In the genomic region with DNA sequence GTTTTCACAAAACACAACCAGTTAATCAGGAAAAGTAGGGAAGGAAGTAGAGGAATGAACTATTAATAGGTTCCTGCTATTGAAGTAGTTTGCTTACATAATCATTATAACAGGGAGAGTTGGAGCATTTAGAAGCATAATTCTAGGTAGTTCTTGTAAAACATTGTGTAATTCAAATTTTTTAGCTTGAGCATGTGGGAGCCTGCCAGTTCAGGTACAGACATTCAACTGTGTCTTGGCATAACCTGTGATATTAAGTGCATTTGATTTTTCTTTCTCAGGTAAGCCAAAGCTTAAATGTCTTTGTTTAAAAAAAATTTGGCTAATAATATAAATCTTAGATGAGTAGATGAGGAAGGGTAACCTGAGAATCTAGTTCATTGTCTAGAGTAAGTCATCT, we compare ENCODE assay signal across 14 cellular contexts. TPM values are rescaled to one million over a fixed set of nuclear protein-coding genes. Genes with fewer than 3 reads are reported as not detected.
A peak's percentile ranks its signal among the peaks of the same experiment; 100 is the strongest.
DNase-seq lines count a peak whose midpoint lies in the region; ATAC-seq, FAIRE-seq and TF ChIP-seq lines count a peak whose summit lies in the region.
"Had no signal": no experiment of that assay in that cellular context is flagged by ENCODE, and none has a peak within 500 bp of the region (broad histone marks: within the 10 kb centered on the region; RNA-seq: fewer than 3 reads in every experiment).

No MANE protein-coding gene starts in this region.

- H3K4me3 Mint-ChIP-seq in CD8-positive, alpha-beta memory T cell: peak overlapping the region in 5 of 7 donors; percentile 8 to 100 (median 46)
- H3K4me3 Mint-ChIP-seq in natural killer cell treated with Interleukin-12 subunit alpha and Interleukin-12 subunit beta and Interleukin-15 and Interleukin-18, amount 100 ng/mL, for 72 hours: peak overlapping the region; percentile 98
- H3K4me3 Mint-ChIP-seq in T-helper 17 cell: no peak overlapping the region

- intact Hi-C loops in GM12878 (cut with micrococcal nuclease; ENCODE audit: unreplicated experiment): no loop called here
- intact Hi-C loops in ascending aorta (cut with DNase I): no loop called here

- no peak for TF ChIP-seq RAD21 in GM12878 (IDR thresholded peaks at IDR 0.05; ENCODE audit: insufficient read depth, low read depth, low read length)

- no peak for TF ChIP-seq POLR2A in GM12878 (IDR thresholded peaks at IDR 0.05; ENCODE audit: low read depth, low read length)

- TF ChIP-seq EP300 in GM12878 (IDR thresholded peaks at IDR 0.05; ENCODE audit: borderline replicate concordance in 1 of 2, control insufficient read depth in 1 of 2, low read depth in 2 of 2, low read length in 2 of 2): no peak

- TF ChIP-seq CTCF in GM12878 (IDR thresholded peaks at IDR 0.05 in 2 of 3, conservative IDR thresholded peaks at IDR 0.05 in 1 of 3; ENCODE audit: control insufficient read depth in 2 of 3, extremely low read depth in 1 of 3, insufficient read depth in 1 of 3, low read depth in 3 of 3, low read length in 3 of 3): no peak
- no peak for TF ChIP-seq CTCF in ascending aorta (IDR thresholded peaks at IDR 0.05)

- H3K9me3 ChIP-seq in CD8-positive, alpha-beta memory T cell (ENCODE audit: low read length): no peaks in the 10 kb centered on the region
- H3K9me3 ChIP-seq in HUES6 (ENCODE audit: control insufficient read depth, insufficient read depth, low read depth, low read length) (no peaks in the 10 kb centered on the region), GM12878 (replicated peaks; ENCODE audit: control insufficient read depth, insufficient read depth, low read length) (no peaks in the 10 kb centered on the region), T-helper 17 cell (ENCODE audit: control insufficient read depth, low read length, poor library complexity, severe bottlenecking) (no peaks in the 10 kb centered on the region), ascending aorta (no peaks in the 10 kb centered on the region)
- H3K9me3 ChIP-seq: Caco-2, SJCRH30 had no signal

- POLR2A ChIA-PET in CD8-positive, alpha-beta memory T cell (lab: Charles Lee): no interaction called here
- POLR2A ChIA-PET in GM12878 (lab: Charles Lee): interaction anchor here (1.4 kb wide), 1 partner anchor 96 kb away, joined by 4 read pairs; no protein-coding TSS in a partner anchor

- no peaks in the 10 kb centered on the region for H3K27me3 ChIP-seq in CD8-positive, alpha-beta memory T cell (ENCODE audit: insufficient read depth, low read length, poor library complexity, severe bottlenecking)
- no peaks in the 10 kb centered on the region for H3K27me3 ChIP-seq in HUES6 (ENCODE audit: control insufficient read depth, insufficient read depth, low read length)
- no peaks in the 10 kb centered on the region for H3K27me3 ChIP-seq in GM12878 (replicated peaks in 1 of 2; ENCODE audit: control insufficient read depth in 2 of 2, insufficient read depth in 2 of 2, low read length in 1 of 2)
- H3K27me3 ChIP-seq in ascending aorta: no peaks in the 10 kb centered on the region
- H3K27me3 ChIP-seq: SJCRH30 had no signal

- H2AFZ ChIP-seq in GM12878 (ENCODE audit: control insufficient read depth, low read depth, low read length): no peak overlapping the region
- H2AFZ ChIP-seq: parathyroid adenoma had no signal

- no peak for DNase-seq in CD8-positive, alpha-beta memory T cell
- DNase-seq in GM12878 (ENCODE audit: low read depth, low spot score) (no peak), T-helper 17 cell (no peak), ascending aorta (ENCODE audit: low spot score in 2 of 2) (no peak), RKO (ENCODE audit: low spot score) (no peak)
- no peak for DNase-seq in natural killer cell treated with Interleukin-12 subunit alpha and Interleukin-12 subunit beta and Interleukin-15 and Interleukin-18, amount 100 ng/mL, for 72 hours (ENCODE audit: low spot score)
- DNase-seq: Caco-2; head of caudate nucleus; NCI-H524 treated with DMSO at 0.1 percent for 48 hours; SJCRH30; stimulated activated CD4-positive, alpha-beta T cell treated with anti-CD3 and anti-CD28 coated beads, Interleukin-4, amount 100 ng/mL, for 4 hours had no signal

- peaks cover 56% of the 10 kb centered on the region for H3K36me3 ChIP-seq in CD8-positive, alpha-beta memory T cell (ENCODE audit: insufficient read depth, low read length)
- H3K36me3 ChIP-seq in HUES6 (ENCODE audit: control insufficient read depth, insufficient read depth, low read length): peaks cover 78% of the 10 kb centered on the region
- H3K36me3 ChIP-seq in GM12878 (ENCODE audit: control insufficient read depth in 2 of 2, insufficient read depth in 2 of 2, low read length in 1 of 2): peaks cover 9 to 36% of the 10 kb centered on the region in 2 experiments
- H3K36me3 ChIP-seq in ascending aorta: peaks cover 46 to 61% of the 10 kb centered on the region in 2 donors

- H3K27ac ChIP-seq in CD8-positive, alpha-beta memory T cell (ENCODE audit: low read depth, low read length): no peak overlapping the region
- 0 out of 2 replicates have a peak overlapping the region, but pooled peaks have one; percentile 21 for H3K27ac ChIP-seq in HUES6 (ENCODE audit: low read depth, low read length)
- no peak overlapping the region for H3K27ac ChIP-seq in GM12878 (ENCODE audit: control insufficient read depth, insufficient read depth)
- H3K27ac ChIP-seq in ascending aorta: no peak overlapping the region
- H3K27ac ChIP-seq: parathyroid adenoma, SJCRH30 had no signal

- H3K4me1 Mint-ChIP-seq in CD8-positive, alpha-beta memory T cell: peaks cover 62 to 78% (median 72%) of the 10 kb centered on the region in 3 donors
- peaks cover 36 to 56% of the 10 kb centered on the region in 2 donors for H3K4me1 Mint-ChIP-seq in natural killer cell treated with Interleukin-12 subunit alpha and Interleukin-12 subunit beta and Interleukin-15 and Interleukin-18, amount 100 ng/mL, for 72 hours (ENCODE audit: low read depth in 2 of 2)
- peaks cover 51% of the 10 kb centered on the region for H3K4me1 Mint-ChIP-seq in T-helper 17 cell

- in situ Hi-C loops in GM12878 (cut with MboI): no loop called here

- H3K4me2 ChIP-seq in GM12878 (ENCODE audit: control insufficient read depth, insufficient read depth): peak overlapping the region; percentile 65

- H3K4me1 ChIP-seq in CD8-positive, alpha-beta memory T cell (ENCODE audit: insufficient read depth, low read length): peaks cover 55% of the 10 kb centered on the region
- peaks cover 20% of the 10 kb centered on the region for H3K4me1 ChIP-seq in HUES6 (ENCODE audit: control insufficient read depth, insufficient read depth, low read length)
- H3K4me1 ChIP-seq in GM12878 (ENCODE audit: control insufficient read depth, insufficient read depth, low read length): peaks cover 7% of the 10 kb centered on the region; the same call in 1 of the 2 replicates
- peaks cover 5 to 34% of the 10 kb centered on the region in 2 donors for H3K4me1 ChIP-seq in ascending aorta

- no peaks in the 10 kb centered on the region for H3K9me3 Mint-ChIP-seq in CD8-positive, alpha-beta memory T cell
- no peaks in the 10 kb centered on the region for H3K9me3 Mint-ChIP-seq in natural killer cell treated with Interleukin-12 subunit alpha and Interleukin-12 subunit beta and Interleukin-15 and Interleukin-18, amount 100 ng/mL, for 72 hours

- SMC1A ChIA-PET in GM12878 (lab: Charles Lee; ENCODE audit: uncharacterized antibody, unreplicated experiment): no interaction called here

- H3K4me3 ChIP-seq in CD8-positive, alpha-beta memory T cell (ENCODE audit: low read length): no peak overlapping the region
- H3K4me3 ChIP-seq in HUES6 (ENCODE audit: low read depth, low read length) (0 out of 2 replicates have a peak overlapping the region, but pooled peaks have one; percentile 15), GM12878 (peak overlapping the region; percentile 24), ascending aorta (no peak overlapping the region)
- H3K4me3 ChIP-seq: SJCRH30 had no signal

- H3K9ac ChIP-seq in HUES6 (ENCODE audit: low read length) (no peak overlapping the region), GM12878 (ENCODE audit: control insufficient read depth, insufficient read depth, low read length) (no peak overlapping the region; the same call in 1 of the 2 replicates)
- H3K9ac ChIP-seq: parathyroid adenoma had no signal

- peaks cover 5% of the 10 kb centered on the region; the same call in 1 of the 2 replicates for H4K20me1 ChIP-seq in GM12878 (ENCODE audit: control insufficient read depth, insufficient read depth)

- H3K27me3 Mint-ChIP-seq in CD8-positive, alpha-beta memory T cell: peaks cover 0 to 3% of the 10 kb centered on the region in 2 donors
- no peaks in the 10 kb centered on the region for H3K27me3 Mint-ChIP-seq in natural killer cell treated with Interleukin-12 subunit alpha and Interleukin-12 subunit beta and Interleukin-15 and Interleukin-18, amount 100 ng/mL, for 72 hours
- no peaks in the 10 kb centered on the region for H3K27me3 Mint-ChIP-seq in T-helper 17 cell

- CTCF ChIA-PET in CD8-positive, alpha-beta memory T cell (lab: Charles Lee): no interaction called here
- CTCF ChIA-PET in GM12878 (lab: Yijun Ruan, JAX): no interaction called here

- peaks cover 79% of the 10 kb centered on the region for H3K79me2 ChIP-seq in GM12878 (ENCODE audit: control insufficient read depth, insufficient read depth, low read length)

- no TSS peak for BruUV-seq in GM12878 (replicated peaks; lab: Mats Ljungman, UMichigan)

- RAD21 ChIA-PET in GM12878 (lab: Charles Lee; ENCODE audit: unreplicated experiment): no interaction called here

- no peak for ATAC-seq in GM12878
- no peak for ATAC-seq in natural killer cell treated with Interleukin-12 subunit alpha and Interleukin-12 subunit beta and Interleukin-15 and Interleukin-18, amount 100 ng/mL, for 72 hours
- ATAC-seq in T-helper 17 cell: no peak
- ATAC-seq in HG02588 (IDR thresholded peaks at IDR 0.05; ENCODE audit: unreplicated experiment): no peak

- no peak for FAIRE-seq in GM12878 (lab: Jason Lieb, UNC)

- H3K36me3 Mint-ChIP-seq in CD8-positive, alpha-beta memory T cell: peaks cover 0 to 74% (median 19%) of the 10 kb centered on the region in 3 donors
- H3K36me3 Mint-ChIP-seq in natural killer cell treated with Interleukin-12 subunit alpha and Interleukin-12 subunit beta and Interleukin-15 and Interleukin-18, amount 100 ng/mL, for 72 hours: peaks cover 48% of the 10 kb centered on the region
- H3K36me3 Mint-ChIP-seq in T-helper 17 cell (ENCODE audit: low read depth): peaks cover 8% of the 10 kb centered on the region

- peak overlapping the region in 5 of 8 donors; percentile 39 to 66 (median 50) for H3K27ac Mint-ChIP-seq in CD8-positive, alpha-beta memory T cell
- peak overlapping the region; percentile 83 to 99 for H3K27ac Mint-ChIP-seq in natural killer cell treated with Interleukin-12 subunit alpha and Interleukin-12 subunit beta and Interleukin-15 and Interleukin-18, amount 100 ng/mL, for 72 hours
- H3K27ac Mint-ChIP-seq in T-helper 17 cell: no peak overlapping the region

RNA-seq across cellular contexts. Expression of gene YTHDF2, which starts 3.4 kb away (rescaled TPM):
- total RNA-seq in CD8-positive, alpha-beta memory T cell: 100 to 1,000 TPM in 1 of 2 experiments, 10 to 100 TPM in 1; 98.3 to 105 TPM
- polyA plus RNA-seq in CD8-positive, alpha-beta memory T cell: 135 TPM
- 57.0 and 59.0 TPM in 2 replicates for total RNA-seq in GM12878 (2013; cell fraction: nucleolus; rRNA removed)
- total RNA-seq in GM12878 (2014; rRNA removed): 56.9 and 57.8 TPM in 2 replicates
- total RNA-seq in GM12878 (2014; rRNA removed; fragmentation: Illumina TruSeq; extraction: Trizol): 61.8 and 64.1 TPM in 2 replicates
- total RNA-seq in GM12878 (2021): 83.6 and 84.2 TPM in 2 replicates
- polyA plus RNA-seq in GM12878 (2011; ENCODE audit: low read depth): 47.4 TPM
- polyA plus RNA-seq in GM12878 (2011; rRNA removed): 59.2 and 69.8 TPM in 2 replicates
- 44.2 and 49.9 TPM in 2 replicates for polyA plus RNA-seq in GM12878 (2011; cell fraction: cytosol; rRNA removed)
- 43.3 and 45.8 TPM in 2 replicates for polyA plus RNA-seq in GM12878 (2011; cell fraction: nucleus; rRNA removed)
- 49.3 and 52.2 TPM in 2 replicates for polyA plus RNA-seq in GM12878 (2012)
- 72.2 and 73.0 TPM in 2 replicates for polyA plus RNA-seq in GM12878 (2014; fragmentation: Illumina TruSeq; extraction: Trizol)
- 10 to 100 TPM; 42.4 to 44.0 TPM for polyA plus RNA-seq in GM12878 (2014; fragmentation: Nextera tagmentation; extraction: Ambion mirVana)
- polyA plus RNA-seq in GM12878 (2014; rRNA removed): 53.4 and 54.1 TPM in 2 replicates
- polyA plus RNA-seq in GM12878 (2016; fragmentation: Nextera tagmentation; extraction: Ambion mirVana): 100 to 1,000 TPM; 113 to 121 TPM
- polyA minus RNA-seq in GM12878 (2011; rRNA and poly(A)+ RNA removed): 82.5 and 97.4 TPM in 2 replicates
- polyA minus RNA-seq in GM12878 (2011; cell fraction: cytosol; rRNA and poly(A)+ RNA removed): 29.4 and 39.2 TPM in 2 replicates
- 25.4 and 45.1 TPM in 2 replicates for polyA minus RNA-seq in GM12878 (2011; cell fraction: nucleus; rRNA and poly(A)+ RNA removed)
- total RNA-seq in natural killer cell treated with Interleukin-12 subunit alpha and Interleukin-12 subunit beta and Interleukin-15 and Interleukin-18, amount 100 ng/mL, for 72 hours: 10 to 100 TPM; 78.7 to 84.7 TPM
- 10 to 100 TPM; 70.9 to 79.7 TPM for total RNA-seq in T-helper 17 cell
- total RNA-seq in ascending aorta: 50.6 TPM

Comparison
In these comparisons a context has a peak if more than half of its experiments do, and no peak if none do; other contexts are left out.
1. H3K4me3 ChIP-seq: peak in HUES6 (single experiment) and GM12878 (single experiment); none in CD8-positive, alpha-beta memory T cell (single experiment) and ascending aorta (0 of 2).